15 cellular contexts compared by ENCODE assay signal in the genomic region with DNA sequence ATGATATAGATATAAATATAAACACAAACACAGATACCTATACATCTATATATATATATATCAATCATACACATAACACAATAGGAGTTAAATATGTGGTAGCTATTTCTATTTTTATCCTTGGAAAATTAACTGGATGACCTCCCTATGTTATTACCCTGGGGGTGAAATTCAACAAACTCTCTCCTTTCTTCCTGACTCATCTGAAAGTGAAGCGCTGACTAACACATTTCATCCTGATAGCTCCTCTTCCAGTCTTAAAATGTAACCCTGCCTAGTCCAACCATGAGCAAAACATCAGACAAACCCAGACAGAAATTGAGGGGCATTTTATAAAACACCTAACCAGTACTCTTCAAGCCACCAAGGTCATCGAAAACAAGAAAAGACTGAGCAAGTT.
A peak's percentile ranks its signal among the peaks of the same experiment; 100 is the strongest.
DNase-seq lines count a peak whose midpoint lies in the region; ATAC-seq and TF ChIP-seq lines count a peak whose summit lies in the region.
"Had no signal": no experiment of that assay in that cellular context is flagged by ENCODE, and none has a peak within 500 bp of the region (broad histone marks: within the 10 kb centered on the region; RNA-seq: fewer than 3 reads in every experiment).

No MANE protein-coding gene starts in this region.

- no peak overlapping the region for H3K27ac ChIP-seq in Karpas-422 (ENCODE audit: low read length)
- peak overlapping the region; percentile 91 for H3K27ac ChIP-seq in smooth muscle cell (ENCODE audit: low read depth)
- no peak overlapping the region for H3K27ac ChIP-seq in PC-3 (ENCODE audit: low read length)
- no peak overlapping the region for H3K27ac ChIP-seq in OCI-LY7 (ENCODE audit: low read depth, low read length, poor library complexity, severe bottlenecking)
- no peak overlapping the region for H3K27ac ChIP-seq in right cardiac atrium (ENCODE audit: low read length)

- POLR2A ChIA-PET in PC-3 (lab: Charles Lee; ENCODE audit: unreplicated experiment) = no interaction called here
- POLR2A ChIA-PET in OCI-LY7 (lab: Charles Lee) = no interaction called here

- ATAC-seq in PC-3 (no peak), right cardiac atrium (no peak)
- ATAC-seq: HCT116 had no signal

- TF ChIP-seq CTCF in smooth muscle cell (IDR thresholded peaks at IDR 0.05; ENCODE audit: borderline replicate concordance, insufficient read depth, poor library complexity, severe bottlenecking) (no peak), PC-3 (conservative IDR thresholded peaks at IDR 0.05; ENCODE audit: low read depth, low read length) (no peak), OCI-LY7 (conservative IDR thresholded peaks at IDR 0.05; ENCODE audit: low read length) (no peak)

- H2AFZ ChIP-seq in Karpas-422 (ENCODE audit: low read length) (no peak overlapping the region), smooth muscle cell (ENCODE audit: low read depth) (no peak overlapping the region), PC-3 (ENCODE audit: low read length) (no peak overlapping the region), OCI-LY7 (ENCODE audit: low read length) (no peak overlapping the region)

- H3F3A ChIP-seq in smooth muscle cell (ENCODE audit: low read depth) (peaks cover 22% of the 10 kb centered on the region), PC-3 (ENCODE audit: low read length, unreplicated experiment) (no peaks in the 10 kb centered on the region)

- H3K79me2 ChIP-seq in Karpas-422 (ENCODE audit: low read length) = no peaks in the 10 kb centered on the region
- H3K79me2 ChIP-seq in smooth muscle cell (ENCODE audit: low read depth) = no peaks in the 10 kb centered on the region
- no peaks in the 10 kb centered on the region for H3K79me2 ChIP-seq in PC-3 (ENCODE audit: low read length)
- H3K79me2 ChIP-seq in OCI-LY7 (ENCODE audit: insufficient read depth, low read depth, low read length) = no peaks in the 10 kb centered on the region

- H3K4me2 ChIP-seq in Karpas-422 (ENCODE audit: low read depth, low read length, poor library complexity, severe bottlenecking) (no peak overlapping the region), smooth muscle cell (peak overlapping the region; percentile 64), PC-3 (ENCODE audit: low read length) (no peak overlapping the region), OCI-LY7 (ENCODE audit: low read length) (no peak overlapping the region)

- H3K9ac ChIP-seq in Karpas-422 (ENCODE audit: low read length) = no peak overlapping the region
- H3K9ac ChIP-seq in adipocyte (ENCODE audit: low read length) = no peak overlapping the region
- H3K9ac ChIP-seq in smooth muscle cell (ENCODE audit: low read depth) = peak overlapping the region; percentile 18
- no peak overlapping the region for H3K9ac ChIP-seq in PC-3 (ENCODE audit: low read length)

- no TSS peak for BruUV-seq in PC-3 (replicated peaks; lab: Mats Ljungman, UMichigan)
- BruUV-seq in OCI-LY7 (replicated peaks; lab: Mats Ljungman, UMichigan) = no TSS peak

- H3K4me3 ChIP-seq in Karpas-422 (ENCODE audit: low read length) = no peak overlapping the region
- no peak overlapping the region for H3K4me3 ChIP-seq in adipocyte (ENCODE audit: low read length)
- no peak overlapping the region for H3K4me3 ChIP-seq in smooth muscle cell
- H3K4me3 ChIP-seq in PC-3 (ENCODE audit: low read length) = no peak overlapping the region
- no peak overlapping the region for H3K4me3 ChIP-seq in OCI-LY7 (ENCODE audit: low read depth, low read length, poor library complexity, severe bottlenecking)
- H3K4me3 ChIP-seq in right cardiac atrium (ENCODE audit: low read length) = no peak overlapping the region

- no peaks in the 10 kb centered on the region for H3K36me3 ChIP-seq in Karpas-422 (ENCODE audit: insufficient read depth, low read length)
- H3K36me3 ChIP-seq in adipocyte (ENCODE audit: control insufficient read depth, insufficient read depth, low read length, severe bottlenecking) = no peaks in the 10 kb centered on the region
- H3K36me3 ChIP-seq in smooth muscle cell (ENCODE audit: low read depth) = no peaks in the 10 kb centered on the region
- H3K36me3 ChIP-seq in PC-3 (ENCODE audit: low read depth, low read length) = no peaks in the 10 kb centered on the region
- H3K36me3 ChIP-seq in OCI-LY7 (ENCODE audit: insufficient read depth, low read length) = no peaks in the 10 kb centered on the region

- H3K4me1 ChIP-seq in Karpas-422 (ENCODE audit: low read length) (no peaks in the 10 kb centered on the region), adipocyte (ENCODE audit: control insufficient read depth, insufficient read depth, low read length) (no peaks in the 10 kb centered on the region), smooth muscle cell (ENCODE audit: low read depth) (peaks cover 34% of the 10 kb centered on the region), PC-3 (ENCODE audit: insufficient read depth, low read length) (no peaks in the 10 kb centered on the region), OCI-LY7 (ENCODE audit: insufficient read depth, low read length, poor library complexity, severe bottlenecking) (no peaks in the 10 kb centered on the region), right cardiac atrium (ENCODE audit: control insufficient read depth, insufficient read depth, low read length) (no peaks in the 10 kb centered on the region)

- CTCF ChIA-PET in PC-3 (lab: Charles Lee) = no interaction called here
- CTCF ChIA-PET in OCI-LY7 (lab: Charles Lee; ENCODE audit: unreplicated experiment) = no interaction called here

- no peaks in the 10 kb centered on the region for H3K9me3 ChIP-seq in Karpas-422 (ENCODE audit: low read length)
- no peaks in the 10 kb centered on the region for H3K9me3 ChIP-seq in adipocyte (ENCODE audit: control insufficient read depth, low read length)
- no peaks in the 10 kb centered on the region for H3K9me3 ChIP-seq in smooth muscle cell (replicated peaks; ENCODE audit: low read depth)
- peaks cover 5% of the 10 kb centered on the region; the same call in 1 of the 2 replicates for H3K9me3 ChIP-seq in PC-3 (ENCODE audit: low read length)
- H3K9me3 ChIP-seq in OCI-LY7 (ENCODE audit: low read length) = no peaks in the 10 kb centered on the region
- H3K9me3 ChIP-seq in right cardiac atrium (ENCODE audit: control insufficient read depth, low read length) = no peaks in the 10 kb centered on the region

- intact Hi-C loops in PC-3 (cut with micrococcal nuclease) (no loop called here), OCI-LY7 (cut with micrococcal nuclease; ENCODE audit: unreplicated experiment) (no loop called here), right cardiac atrium (cut with DNase I) (no loop called here)

- H3K27me3 ChIP-seq in Karpas-422 (ENCODE audit: low read length) (no peaks in the 10 kb centered on the region), adipocyte (replicated peaks; ENCODE audit: control insufficient read depth, insufficient read depth, low read length) (no peaks in the 10 kb centered on the region), smooth muscle cell (ENCODE audit: low read depth) (no peaks in the 10 kb centered on the region), PC-3 (ENCODE audit: low read length) (no peaks in the 10 kb centered on the region), right cardiac atrium (ENCODE audit: control insufficient read depth, insufficient read depth) (no peaks in the 10 kb centered on the region)

- DNase-seq in Karpas-422 (peak; percentile 1), adipocyte (ENCODE audit: low read depth) (peak; percentile 16), glomerular visceral epithelial cell (ENCODE audit: extremely low spot score) (peak; percentile 20), smooth muscle cell (lab: John Stamatoyannopoulos, UW; ENCODE audit: unreplicated experiment) (no peak), PC-3 (no peak), OCI-LY7 (ENCODE audit: low spot score) (no peak), right cardiac atrium (no peak)
- DNase-seq: ACHN; DMS79; MV-4-11; NCI-H1694 treated with DMSO at 0.1 percent for 48 hours; NK-92 treated with Interleukin-12 subunit alpha and Interleukin-12 subunit beta, amount 100 ng/mL, for 24 hours; RPMI8226; SIG-M5 had no signal

- no peaks in the 10 kb centered on the region for H4K20me1 ChIP-seq in Karpas-422 (ENCODE audit: insufficient read depth, low read depth, low read length)
- no peaks in the 10 kb centered on the region for H4K20me1 ChIP-seq in smooth muscle cell (ENCODE audit: low read depth)
- H4K20me1 ChIP-seq in PC-3 (ENCODE audit: low read length) = no peaks in the 10 kb centered on the region
- no peaks in the 10 kb centered on the region for H4K20me1 ChIP-seq in OCI-LY7 (ENCODE audit: insufficient read depth, low read length)

- WGBS in smooth muscle cell (ENCODE audit: low lambda C conversion rate) = 52% methylated on average over 2 of the region's 2 CpGs
- WGBS in right cardiac atrium = 91% methylated on average over 2 of the region's 2 CpGs

- H3K9me2 ChIP-seq in Karpas-422 (replicated peaks; ENCODE audit: insufficient read depth, low read length) (no peaks in the 10 kb centered on the region), PC-3 (replicated peaks; ENCODE audit: low read length) (no peaks in the 10 kb centered on the region), OCI-LY7 (ENCODE audit: insufficient read depth, low read length) (no peaks in the 10 kb centered on the region)

Comparison
In these comparisons a context has a peak if more than half of its experiments do, and no peak if none do; other contexts are left out.
1. DNase-seq: peak in Karpas-422 (single experiment), adipocyte (single experiment) and glomerular visceral epithelial cell (single experiment); none in smooth muscle cell (single experiment), PC-3 (single experiment), OCI-LY7 (single experiment) and right cardiac atrium (0 of 3).